Comparison of ENCODE assay signal across 8 cellular contexts in the genomic region with DNA sequence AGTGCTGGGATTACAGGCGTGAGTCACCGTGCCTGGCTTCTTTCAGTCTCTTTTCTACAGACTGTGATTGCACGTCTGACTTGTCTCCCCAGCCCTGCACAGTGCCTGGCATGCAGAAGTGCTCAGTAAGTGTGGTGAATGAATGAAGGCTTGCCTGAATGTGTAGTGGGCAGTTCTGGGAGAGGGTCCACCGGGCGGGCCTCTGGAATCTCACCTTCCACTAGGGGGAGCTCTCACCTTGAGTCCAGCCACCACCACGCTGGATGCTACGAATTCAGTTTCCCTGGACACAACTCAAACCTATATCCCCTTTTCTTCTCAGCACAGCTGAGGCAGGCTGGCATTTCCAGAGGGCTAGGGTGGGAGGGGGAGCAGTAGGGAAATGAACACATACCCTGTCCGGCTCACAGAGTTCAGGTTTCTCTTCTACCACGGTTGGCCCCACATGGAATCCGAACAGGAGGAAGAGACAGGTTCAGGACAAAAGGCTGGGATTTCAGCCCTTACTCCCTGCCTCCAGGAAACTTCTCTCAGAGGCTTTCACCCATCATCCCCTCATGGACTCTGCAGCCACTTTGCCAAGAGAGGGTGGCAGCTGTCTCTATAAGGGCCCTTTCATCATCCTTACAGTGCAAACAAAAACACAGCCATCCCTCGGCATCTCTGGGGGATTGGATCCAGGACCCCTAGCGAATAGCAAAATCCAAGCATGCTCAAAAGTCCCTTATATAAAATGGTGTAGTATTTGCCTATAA.
A peak's percentile ranks its signal among the peaks of the same experiment; 100 is the strongest.
DNase-seq lines count a peak whose midpoint lies in the region; TF ChIP-seq lines count a peak whose summit lies in the region.

No MANE protein-coding gene starts in this region.

- no peaks in the 10 kb centered on the region for H3K27me3 ChIP-seq in SU-DHL-6 (ENCODE audit: low read length)

- no peak overlapping the region for H2AFZ ChIP-seq in SU-DHL-6 (ENCODE audit: low read depth, low read length, severe bottlenecking)

- TF ChIP-seq CTCF in SU-DHL-6 (IDR thresholded peaks at IDR 0.05; ENCODE audit: insufficient read depth, low read length, poor library complexity, severe bottlenecking) = peak; percentile 62

- H4K20me1 ChIP-seq in SU-DHL-6 (ENCODE audit: low read depth, low read length) = no peaks in the 10 kb centered on the region

- H3K9ac ChIP-seq in SU-DHL-6 (ENCODE audit: low read length) = no peak overlapping the region

- H3K27ac ChIP-seq in SU-DHL-6 (ENCODE audit: low read depth, low read length) = no peak overlapping the region

- peak in 2 of 3 experiments; percentile 19 to 54 for DNase-seq in NCI-H1417 (lab: John Stamatoyannopoulos, UW)
- no peak for DNase-seq in NCI-H1417 treated with DMSO at 0.1 percent for 48 hours (lab: John Stamatoyannopoulos, UW)
- peak; percentile 58 for DNase-seq in HuH-7.5 (ENCODE audit: low spot score)
- DNase-seq in iris pigment epithelial cell (ENCODE audit: low read depth) = peak; percentile 37
- DNase-seq in occipital lobe (lab: John Stamatoyannopoulos, UW) = no peak
- DNase-seq in central memory CD4-positive, alpha-beta T cell = no peak
- DNase-seq in mesenteric fat pad (ENCODE audit: low spot score) = no peak

- no peaks in the 10 kb centered on the region for H3K36me3 ChIP-seq in SU-DHL-6 (ENCODE audit: low read length)

- no peaks in the 10 kb centered on the region for H3K9me3 ChIP-seq in SU-DHL-6 (ENCODE audit: insufficient read depth, low read length)

- no peaks in the 10 kb centered on the region for H3K79me2 ChIP-seq in SU-DHL-6 (ENCODE audit: insufficient read depth, low read length)

- H3K4me2 ChIP-seq in SU-DHL-6 (ENCODE audit: low read depth, low read length, poor library complexity, severe bottlenecking) = no peak overlapping the region

- H3K4me3 ChIP-seq in SU-DHL-6 (ENCODE audit: insufficient read depth, low read length, poor library complexity, severe bottlenecking) = no peak overlapping the region

- no peaks in the 10 kb centered on the region for H3K9me2 ChIP-seq in SU-DHL-6 (replicated peaks; ENCODE audit: insufficient read depth, low read length)

- H3F3A ChIP-seq in SU-DHL-6 (ENCODE audit: insufficient read depth) = no peaks in the 10 kb centered on the region

Comparison
In these comparisons a context has a peak if more than half of its experiments do, and no peak if none do; other contexts are left out.
1. DNase-seq: peak in NCI-H1417 (2 of 3), HuH-7.5 (single experiment) and iris pigment epithelial cell (single experiment); none in NCI-H1417 treated with DMSO at 0.1 percent for 48 hours (single experiment), occipital lobe (single experiment), central memory CD4-positive, alpha-beta T cell (single experiment) and mesenteric fat pad (single experiment).